Comparison of ENCODE assay signal across 1 cellular context in genomic region chr4:7138223-7139166, GRCh38.
TF ChIP-seq lines count a peak whose summit lies in the region.

No MANE protein-coding gene starts in this region.

TF ChIP-seq in HepG2, 621 proteins besides CTCF, POLR2A, EP300 and RAD21:
- TF ChIP-seq CHD2 (IDR thresholded peaks at IDR 0.05; ENCODE audit: low read depth, low read length) = no peak
- no peak for TF ChIP-seq RARG (CRISPR knock-in tag; IDR thresholded peaks at IDR 0.05; ENCODE audit: low read depth)
- TF ChIP-seq CC2D1A (CRISPR knock-in tag; IDR thresholded peaks at IDR 0.05) = no peak
- no peak for TF ChIP-seq FLYWCH1 (CRISPR knock-in tag; IDR thresholded peaks at IDR 0.05)
- TF ChIP-seq HOXA9 (CRISPR knock-in tag; IDR thresholded peaks at IDR 0.05; ENCODE audit: borderline replicate concordance) = no peak
- TF ChIP-seq ZNF10 (CRISPR knock-in tag; IDR thresholded peaks at IDR 0.05; ENCODE audit: borderline replicate concordance, low read depth) = no peak
- TF ChIP-seq NR0B2 (CRISPR knock-in tag; IDR thresholded peaks at IDR 0.05) = no peak
- no peak for TF ChIP-seq KLF12 (CRISPR knock-in tag; IDR thresholded peaks at IDR 0.05; ENCODE audit: borderline replicate concordance)
- TF ChIP-seq SOX13 (IDR thresholded peaks at IDR 0.05) = no peak
- no peak for TF ChIP-seq SOX13 (CRISPR knock-in tag; conservative IDR thresholded peaks at IDR 0.05 in 1 of 2, IDR thresholded peaks at IDR 0.05 in 1 of 2)
- no peak for TF ChIP-seq ZBTB10 (CRISPR knock-in tag; IDR thresholded peaks at IDR 0.05; ENCODE audit: borderline replicate concordance)
- TF ChIP-seq DR1 (CRISPR knock-in tag; IDR thresholded peaks at IDR 0.05) = no peak
- no peak for TF ChIP-seq NR2C2 (CRISPR knock-in tag; IDR thresholded peaks at IDR 0.05; ENCODE audit: borderline replicate concordance)
- TF ChIP-seq ZNF484 (CRISPR knock-in tag; IDR thresholded peaks at IDR 0.05; ENCODE audit: borderline replicate concordance, low read depth) = no peak
- TF ChIP-seq ZSCAN5A (CRISPR knock-in tag; IDR thresholded peaks at IDR 0.05; ENCODE audit: borderline replicate concordance) = no peak
